Comparison of ENCODE assay signal across 9 cellular contexts in genomic region chr11:112453601-112454577, GRCh38.
DNase-seq lines count a peak whose midpoint lies in the region; ATAC-seq and TF ChIP-seq lines count a peak whose summit lies in the region.
"Had no signal": no experiment of that assay in that cellular context is flagged by ENCODE, and none has a peak within 500 bp of the region (broad histone marks: within the 10 kb centered on the region; RNA-seq: fewer than 3 reads in every experiment).

No MANE protein-coding gene starts in this region.

- H3K27ac ChIP-seq in endodermal cell (ENCODE audit: low read depth, low read length), result no peak overlapping the region

- no peaks in the 10 kb centered on the region for H3K4me1 ChIP-seq in endodermal cell (ENCODE audit: control insufficient read depth, insufficient read depth, low read length)

- no peak overlapping the region for H3K9ac ChIP-seq in endodermal cell (ENCODE audit: extremely low read depth, low read length, poor library complexity, severe bottlenecking)

- CTCF ChIA-PET in Calu3 (lab: Charles Lee), result interaction anchor here (1.1 kb wide), 1 partner anchor 10 kb away, joined by 4 read pairs; no protein-coding TSS in a partner anchor

- H3K4me1 Mint-ChIP-seq in Calu3 (ENCODE audit: low read depth, unreplicated experiment), result no peaks in the 10 kb centered on the region
- H3K4me1 Mint-ChIP-seq in endodermal cell, result no peaks in the 10 kb centered on the region
- no peaks in the 10 kb centered on the region for H3K4me1 Mint-ChIP-seq in osteocyte (ENCODE audit: unreplicated experiment)
- H3K4me1 Mint-ChIP-seq: naive thymus-derived CD8-positive, alpha-beta T cell had no signal

- DNase-seq in Calu3 (peak; percentile 41), T-helper 22 cell (ENCODE audit: low read depth) (peak; percentile 2), endodermal cell (peak; percentile 90), osteocyte (ENCODE audit: extremely low spot score, unreplicated experiment) (no peak), globus pallidus (ENCODE audit: low spot score) (no peak)

- TF ChIP-seq CTCF in Calu3 (IDR thresholded peaks at IDR 0.05; ENCODE audit: unreplicated experiment), result peak; percentile 30
- peak; percentile 73 for TF ChIP-seq CTCF in endodermal cell (conservative IDR thresholded peaks at IDR 0.05)
- peak; percentile 45 for TF ChIP-seq CTCF in osteocyte (IDR thresholded peaks at IDR 0.05)

- H3K4me3 Mint-ChIP-seq in Calu3 (ENCODE audit: low read depth, unreplicated experiment) (no peak overlapping the region), endodermal cell (no peak overlapping the region), osteocyte (ENCODE audit: unreplicated experiment) (no peak overlapping the region)
- H3K4me3 Mint-ChIP-seq: naive thymus-derived CD8-positive, alpha-beta T cell had no signal

- peaks cover 4% of the 10 kb centered on the region for H3K9me3 Mint-ChIP-seq in Calu3 (ENCODE audit: low read depth, unreplicated experiment)
- no peaks in the 10 kb centered on the region for H3K9me3 Mint-ChIP-seq in endodermal cell
- H3K9me3 Mint-ChIP-seq in osteocyte (ENCODE audit: unreplicated experiment), result peaks cover 8% of the 10 kb centered on the region
- H3K9me3 Mint-ChIP-seq: naive thymus-derived CD8-positive, alpha-beta T cell had no signal

- peak; percentile 51 for ATAC-seq in HG02678 (IDR thresholded peaks at IDR 0.05; ENCODE audit: unreplicated experiment)
- ATAC-seq in HG03571 (IDR thresholded peaks at IDR 0.05; ENCODE audit: unreplicated experiment), result no peak
- no peak for ATAC-seq in HG02840 (IDR thresholded peaks at IDR 0.05; ENCODE audit: low FRiP score, unreplicated experiment)
- ATAC-seq: naive thymus-derived CD8-positive, alpha-beta T cell had no signal

- BruUV-seq in Calu3 (replicated peaks; lab: Mats Ljungman, UMichigan), result no TSS peak

- WGBS in endodermal cell (ENCODE audit: insufficient coverage in 1 of 2, insufficient read length in 1 of 2), 2 experiments, result 93 to 97% methylated on average over 2 of the region's 4 CpGs

- H3K27ac Mint-ChIP-seq in Calu3 (ENCODE audit: unreplicated experiment) (no peak overlapping the region), endodermal cell (no peak overlapping the region), osteocyte (ENCODE audit: unreplicated experiment) (no peak overlapping the region)
- H3K27ac Mint-ChIP-seq: naive thymus-derived CD8-positive, alpha-beta T cell had no signal

- no peak overlapping the region for H3K4me3 ChIP-seq in endodermal cell (ENCODE audit: low read length)

- H3K27me3 Mint-ChIP-seq in Calu3 (ENCODE audit: unreplicated experiment), result peaks cover 37% of the 10 kb centered on the region
- H3K27me3 Mint-ChIP-seq in endodermal cell (ENCODE audit: insufficient read depth), result no peaks in the 10 kb centered on the region
- peaks cover 13% of the 10 kb centered on the region for H3K27me3 Mint-ChIP-seq in osteocyte (ENCODE audit: unreplicated experiment)

- no peaks in the 10 kb centered on the region for H3K9me3 ChIP-seq in endodermal cell (ENCODE audit: control insufficient read depth, low read length)

- intact Hi-C loops in Calu3 (cut with micrococcal nuclease; ENCODE audit: unreplicated experiment), result no loop called here

- H3K27me3 ChIP-seq in endodermal cell (ENCODE audit: control insufficient read depth, insufficient read depth, low read length, poor library complexity, severe bottlenecking), result no peaks in the 10 kb centered on the region

- no peaks in the 10 kb centered on the region for H3K36me3 ChIP-seq in endodermal cell (ENCODE audit: control insufficient read depth, insufficient read depth, low read length)

- H3K36me3 Mint-ChIP-seq in Calu3 (ENCODE audit: insufficient read depth, unreplicated experiment) (peaks cover 3% of the 10 kb centered on the region), endodermal cell (ENCODE audit: low read depth) (no peaks in the 10 kb centered on the region), osteocyte (ENCODE audit: unreplicated experiment) (no peaks in the 10 kb centered on the region)
- H3K36me3 Mint-ChIP-seq: naive thymus-derived CD8-positive, alpha-beta T cell had no signal

Comparison
In these comparisons a context has a peak if more than half of its experiments do, and no peak if none do; other contexts are left out.
1. DNase-seq: peak in Calu3 (single experiment), T-helper 22 cell (single experiment) and endodermal cell (single experiment); none in osteocyte (single experiment) and globus pallidus (single experiment).
2. Peak in every context shown above with its lines, with median percentiles within 50 percentile points of each other: CTCF ChIP-seq.